Comparison of ENCODE assay signal across 17 cellular contexts in the genomic region with DNA sequence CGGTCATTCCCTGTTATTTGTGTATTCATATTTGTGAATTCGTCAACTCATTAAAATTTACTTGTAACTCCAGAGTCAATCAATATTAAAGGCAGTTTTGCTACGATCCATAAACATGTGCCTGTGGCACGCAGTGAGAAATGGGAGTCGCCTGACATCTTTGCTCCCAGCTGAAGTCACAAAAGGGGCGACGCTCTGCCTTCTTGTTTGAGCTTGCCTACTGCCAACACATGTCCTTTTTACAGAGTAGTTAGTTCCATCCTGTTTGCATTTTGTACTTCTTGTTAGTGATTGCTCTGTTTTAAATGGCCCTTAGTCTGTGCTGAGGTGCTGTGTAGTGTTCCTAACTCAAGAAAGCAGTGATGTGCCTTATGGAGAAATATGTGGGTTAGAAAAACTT.
DNase-seq lines count a peak whose midpoint lies in the region; ATAC-seq, FAIRE-seq and TF ChIP-seq lines count a peak whose summit lies in the region.
"Had no signal": no experiment of that assay in that cellular context is flagged by ENCODE, and none has a peak within 500 bp of the region (broad histone marks: within the 10 kb centered on the region; RNA-seq: fewer than 3 reads in every experiment).

No MANE protein-coding gene starts in this region.

- H3K4me3 ChIP-seq in mammary epithelial cell (replicated peaks in 1 of 3; ENCODE audit: insufficient read depth in 1 of 3, low read depth in 2 of 3, low read length in 3 of 3) (no peak overlapping the region), DND-41 (ENCODE audit: low read depth in 1 of 2, low read length in 2 of 2) (no peak overlapping the region), bronchial epithelial cell (ENCODE audit: low read depth, low read length) (no peak overlapping the region), trophoblast cell (ENCODE audit: low read depth, low read length) (no peak overlapping the region)

- dilution Hi-C loops in mammary epithelial cell (cut with HindIII; ENCODE audit: low sequenced_read_pairs): loop anchor here (10.0 kb wide), 1 partner anchor 107 kb away; no protein-coding TSS in a partner anchor

- H3K4me1 ChIP-seq in mammary epithelial cell (ENCODE audit: insufficient read depth, low read length) (peaks cover 9% of the 10 kb centered on the region), DND-41 (ENCODE audit: insufficient read depth, low read length) (peaks cover 15% of the 10 kb centered on the region), trophoblast cell (ENCODE audit: control insufficient read depth in 1 of 2, insufficient read depth in 2 of 2, low read length in 2 of 2) (peaks cover 0 to 4% of the 10 kb centered on the region in 2 experiments)

- no peaks in the 10 kb centered on the region for H4K20me1 ChIP-seq in mammary epithelial cell (ENCODE audit: insufficient read depth, low read length)
- no peaks in the 10 kb centered on the region for H4K20me1 ChIP-seq in DND-41 (ENCODE audit: insufficient read depth, low read length)

- no peak overlapping the region for H3K4me3 Mint-ChIP-seq in MCF 10A (ENCODE audit: unreplicated experiment)
- H3K4me3 Mint-ChIP-seq: B cell; CD4-positive, alpha-beta memory T cell; HFFc6 had no signal

- H3K27ac ChIP-seq in mammary epithelial cell (ENCODE audit: insufficient read depth, low read depth, low read length) (no peak overlapping the region), DND-41 (ENCODE audit: low read length) (no peak overlapping the region), trophoblast cell (ENCODE audit: low read depth, low read length) (no peak overlapping the region)
- H3K27ac ChIP-seq: C4-2B had no signal

- DNase-seq in mammary epithelial cell: no peak
- no peak for DNase-seq in MCF 10A (ENCODE audit: unreplicated experiment)
- DNase-seq in DND-41: no peak
- DNase-seq in bronchial epithelial cell (ENCODE audit: low read depth): peak; percentile 31
- no peak for DNase-seq in trophoblast cell
- no peak for DNase-seq in NCI-H1417 treated with DMSO at 0.1 percent for 48 hours (lab: John Stamatoyannopoulos, UW)
- no peak for DNase-seq in C1 segment of cervical spinal cord (lab: John Stamatoyannopoulos, UW)
- DNase-seq: CD4-positive, alpha-beta memory T cell; COR-L47; DMS53; HCEC 1CT; HFFc6 had no signal

- H2BK120ac ChIP-seq in trophoblast cell (ENCODE audit: insufficient read depth, low read length, poor library complexity): peak overlapping the region; percentile 39

- no peaks in the 10 kb centered on the region for H3K36me3 Mint-ChIP-seq in MCF 10A (ENCODE audit: insufficient read depth, unreplicated experiment)
- H3K36me3 Mint-ChIP-seq: CD4-positive, alpha-beta memory T cell had no signal

- H3K4ac ChIP-seq in trophoblast cell (ENCODE audit: low read depth, low read length): peak overlapping the region; percentile 16

- H3K79me1 ChIP-seq in trophoblast cell (ENCODE audit: low read length): peaks cover 16% of the 10 kb centered on the region

- in situ Hi-C loops in mammary epithelial cell (cut with MboI; ENCODE audit: low sequenced_read_pairs in 2 of 2): loop anchor here (10.0 to 25.0 kb wide), 4 partner anchors 107 to 353 kb away; no protein-coding TSS in a partner anchor

- H4K91ac ChIP-seq in trophoblast cell (ENCODE audit: low read depth, low read length): no peak overlapping the region

- no peak for ATAC-seq in DND-41 (ENCODE audit: insufficient read depth, low read depth)

- H3K27ac Mint-ChIP-seq in MCF 10A (ENCODE audit: low read depth, unreplicated experiment): no peak overlapping the region
- H3K27ac Mint-ChIP-seq: B cell; CD4-positive, alpha-beta memory T cell; HFFc6 had no signal

- H4K12ac ChIP-seq in trophoblast cell (ENCODE audit: low read depth, low read length): no peak overlapping the region

- H4K8ac ChIP-seq in trophoblast cell (ENCODE audit: low read depth, low read length): no peak overlapping the region

- no peaks in the 10 kb centered on the region for H3K9me3 ChIP-seq in mammary epithelial cell (replicated peaks; ENCODE audit: insufficient read depth, low read length)
- no peaks in the 10 kb centered on the region for H3K9me3 ChIP-seq in DND-41 (ENCODE audit: insufficient read depth, low read length, severe bottlenecking)
- no peaks in the 10 kb centered on the region for H3K9me3 ChIP-seq in trophoblast cell (ENCODE audit: insufficient read depth, low read depth, low read length)

- H3K9me3 Mint-ChIP-seq in MCF 10A (ENCODE audit: unreplicated experiment): no peaks in the 10 kb centered on the region
- H3K9me3 Mint-ChIP-seq: CD4-positive, alpha-beta memory T cell; HFFc6 had no signal

- H3K36me3 ChIP-seq in mammary epithelial cell (ENCODE audit: insufficient read depth, low read length) (no peaks in the 10 kb centered on the region), DND-41 (ENCODE audit: insufficient read depth, low read length) (no peaks in the 10 kb centered on the region), bronchial epithelial cell (ENCODE audit: control insufficient read depth, insufficient read depth, low read length) (no peaks in the 10 kb centered on the region), trophoblast cell (ENCODE audit: control insufficient read depth in 1 of 2, insufficient read depth in 2 of 2, low read length in 2 of 2) (no peaks in the 10 kb centered on the region)

- H3K18ac ChIP-seq in trophoblast cell (ENCODE audit: low read length): no peak overlapping the region

- no peak for FAIRE-seq in bronchial epithelial cell (lab: Jason Lieb, UNC)
- FAIRE-seq: A204.1, D721Med, GM18507 had no signal

- no peaks in the 10 kb centered on the region for H3K27me3 Mint-ChIP-seq in MCF 10A (ENCODE audit: insufficient read depth, unreplicated experiment)
- H3K27me3 Mint-ChIP-seq: B cell had no signal

- no peak overlapping the region for H3K14ac ChIP-seq in trophoblast cell (ENCODE audit: low read length)

- 99% methylated on average over 7 of the region's 7 CpGs for WGBS in mammary epithelial cell (ENCODE audit: low coverage, missing lambda C conversion rate)
- no CpG with 5 or more reads among the region's 7 CpGs for WGBS in trophoblast cell (ENCODE audit: extremely low coverage, insufficient coverage, insufficient read length)

- POLR2A ChIA-PET in MCF 10A (lab: Yijun Ruan, JAX): interaction anchor here (0.7 kb wide), 1 partner anchor 538 kb away, joined by 3 read pairs; no protein-coding TSS in a partner anchor

- H3K4me2 ChIP-seq in mammary epithelial cell (ENCODE audit: insufficient read depth, low read depth, low read length) (no peak overlapping the region), DND-41 (ENCODE audit: insufficient read depth, low read length) (no peak overlapping the region), trophoblast cell (ENCODE audit: low read length) (no peak overlapping the region)

- CTCF ChIA-PET in mammary epithelial cell (lab: Charles Lee; ENCODE audit: low non-redundant PET): no interaction called here
- CTCF ChIA-PET in MCF 10A (lab: Yijun Ruan, JAX): interaction anchor here (0.7 to 11.3 kb wide), 4 partner anchors 111 to 349 kb away, joined by 3 to 160 read pairs (median 6); no protein-coding TSS in a partner anchor

- peaks cover 19% of the 10 kb centered on the region for H3K4me1 Mint-ChIP-seq in MCF 10A (ENCODE audit: insufficient read depth, unreplicated experiment)

- peak overlapping the region; percentile 96 for H2BK12ac ChIP-seq in trophoblast cell (ENCODE audit: low read length)

- H3K79me2 ChIP-seq in mammary epithelial cell (ENCODE audit: insufficient read depth, low read length): no peaks in the 10 kb centered on the region
- H3K79me2 ChIP-seq in DND-41 (ENCODE audit: insufficient read depth, low read length): no peaks in the 10 kb centered on the region
- H3K79me2 ChIP-seq in trophoblast cell (ENCODE audit: control insufficient read depth, insufficient read depth, low read length, poor library complexity): no peaks in the 10 kb centered on the region

- H3K23ac ChIP-seq in trophoblast cell (ENCODE audit: low read length): no peak overlapping the region

- peak overlapping the region; percentile 36 for H2AFZ ChIP-seq in mammary epithelial cell (ENCODE audit: low read depth, low read length)
- 0 out of 2 replicates have a peak overlapping the region, but pooled peaks have one; percentile 30 for H2AFZ ChIP-seq in DND-41 (ENCODE audit: low read depth, low read length)
- no peak overlapping the region for H2AFZ ChIP-seq in trophoblast cell (ENCODE audit: insufficient read depth, low read length, poor library complexity)

- H2BK5ac ChIP-seq in trophoblast cell (ENCODE audit: low read depth, low read length, poor library complexity): no peak overlapping the region

- BruUV-seq in mammary epithelial cell (replicated peaks; lab: Mats Ljungman, UMichigan): no TSS peak
- BruUV-seq in MCF 10A (replicated peaks; lab: Mats Ljungman, UMichigan): no TSS peak

- no peak for TF ChIP-seq CTCF in mammary epithelial cell (conservative IDR thresholded peaks at IDR 0.05 in 1 of 2, IDR thresholded peaks at IDR 0.05 in 1 of 2; ENCODE audit: extremely low read depth in 1 of 2, insufficient read depth in 1 of 2, low read depth in 1 of 2, low read length in 2 of 2)
- TF ChIP-seq CTCF in MCF 10A (IDR thresholded peaks at IDR 0.05; ENCODE audit: unreplicated experiment): no peak
- no peak for TF ChIP-seq CTCF in DND-41 (IDR thresholded peaks at IDR 0.05; ENCODE audit: borderline replicate concordance, extremely low read depth, low read length, poor library complexity, severe bottlenecking)
- TF ChIP-seq CTCF in bronchial epithelial cell (IDR thresholded peaks at IDR 0.05; ENCODE audit: insufficient read depth, low read length, severe bottlenecking): no peak

- no peak overlapping the region for H3K9ac ChIP-seq in mammary epithelial cell (ENCODE audit: insufficient read depth, low read length)
- H3K9ac ChIP-seq in DND-41 (ENCODE audit: low read depth, low read length): no peak overlapping the region
- H3K9ac ChIP-seq in trophoblast cell (ENCODE audit: low read length): no peak overlapping the region

- intact Hi-C loops in mammary epithelial cell (cut with micrococcal nuclease) (no loop called here), MCF 10A (cut with micrococcal nuclease) (no loop called here)

- no peaks in the 10 kb centered on the region for H3K27me3 ChIP-seq in mammary epithelial cell (ENCODE audit: insufficient read depth, low read length)
- H3K27me3 ChIP-seq in DND-41 (ENCODE audit: insufficient read depth, low read length, poor library complexity): no peaks in the 10 kb centered on the region
- no peaks in the 10 kb centered on the region for H3K27me3 ChIP-seq in bronchial epithelial cell (ENCODE audit: control insufficient read depth, insufficient read depth, low read length)
- no peaks in the 10 kb centered on the region for H3K27me3 ChIP-seq in trophoblast cell (ENCODE audit: insufficient read depth, low read length)

- H2AK5ac ChIP-seq in trophoblast cell (ENCODE audit: low read length): no peak overlapping the region
